Comparison of ENCODE assay signal across 13 cellular contexts in genomic region chr9:107945493-107945892, GRCh38.
DNase-seq lines count a peak whose midpoint lies in the region; ATAC-seq and TF ChIP-seq lines count a peak whose summit lies in the region.
"Had no signal": no experiment of that assay in that cellular context is flagged by ENCODE, and none has a peak within 500 bp of the region (broad histone marks: within the 10 kb centered on the region; RNA-seq: fewer than 3 reads in every experiment).

No MANE protein-coding gene starts in this region.

- H3K27me3 Mint-ChIP-seq in GM23338 (ENCODE audit: insufficient read depth, low read depth, poor library complexity) = peaks cover 2% of the 10 kb centered on the region
- H3K27me3 Mint-ChIP-seq: CD4-positive, CD25-positive, alpha-beta regulatory T cell had no signal

- H2BK15ac ChIP-seq in mesendoderm (replicated peaks; ENCODE audit: low read depth) = no peak overlapping the region

- H4K8ac ChIP-seq in mesendoderm (ENCODE audit: low read depth, low read length) = no peak overlapping the region

- H3K4me2 ChIP-seq in GM23338 (no peak overlapping the region), mesendoderm (ENCODE audit: low read length) (no peak overlapping the region)
- H3K4me2 ChIP-seq: BLaER1 had no signal

- peaks cover 1% of the 10 kb centered on the region; the same call in 2 of the 3 replicates for H3K36me3 Mint-ChIP-seq in GM23338 (ENCODE audit: low read depth)
- H3K36me3 Mint-ChIP-seq: CD4-positive, CD25-positive, alpha-beta regulatory T cell had no signal

- peaks cover 8% of the 10 kb centered on the region for H3K9me3 Mint-ChIP-seq in GM23338

- H3K27me3 ChIP-seq in GM23338 (ENCODE audit: insufficient read depth) (no peaks in the 10 kb centered on the region), mesendoderm (ENCODE audit: insufficient read depth, low read length, poor library complexity) (no peaks in the 10 kb centered on the region)
- H3K27me3 ChIP-seq: BLaER1 had no signal

- H3K79me2 ChIP-seq in GM23338 (replicated peaks; ENCODE audit: insufficient read depth) = no peaks in the 10 kb centered on the region
- H3K79me2 ChIP-seq in mesendoderm (ENCODE audit: control insufficient read depth, insufficient read depth, low read length) = no peaks in the 10 kb centered on the region

- no peak overlapping the region for H3K27ac ChIP-seq in GM23338 (ENCODE audit: low read depth)
- H3K27ac ChIP-seq in VCaP = peak overlapping the region; percentile 50
- H3K27ac ChIP-seq in mesendoderm (ENCODE audit: low read depth, low read length) = no peak overlapping the region
- H3K27ac ChIP-seq: BLaER1 had no signal

- H3K4me3 ChIP-seq in GM23338 = no peak overlapping the region
- H3K4me3 ChIP-seq in epithelial cell of esophagus (ENCODE audit: low read length) = no peak overlapping the region
- H3K4me3 ChIP-seq in mesendoderm (ENCODE audit: low read length) = no peak overlapping the region
- H3K4me3 ChIP-seq: BLaER1 had no signal

- no peaks in the 10 kb centered on the region for H3F3A ChIP-seq in GM23338 (replicated peaks; ENCODE audit: low read depth)

- H3K36me3 ChIP-seq in GM23338 (ENCODE audit: insufficient read depth) = no peaks in the 10 kb centered on the region
- no peaks in the 10 kb centered on the region for H3K36me3 ChIP-seq in mesendoderm (ENCODE audit: control insufficient read depth, insufficient read depth, low read length)
- H3K36me3 ChIP-seq: BLaER1 had no signal

- H3K18ac ChIP-seq in mesendoderm (ENCODE audit: low read length) = no peak overlapping the region

- no peaks in the 10 kb centered on the region for H3K4me1 ChIP-seq in GM23338 (ENCODE audit: insufficient read depth)
- no peaks in the 10 kb centered on the region for H3K4me1 ChIP-seq in mesendoderm (ENCODE audit: control insufficient read depth, low read depth, low read length)
- H3K4me1 ChIP-seq: BLaER1 had no signal

- H3K56ac ChIP-seq in mesendoderm (ENCODE audit: low read length) = no peak overlapping the region

- no peaks in the 10 kb centered on the region for H4K20me1 ChIP-seq in GM23338 (replicated peaks; ENCODE audit: insufficient read depth)
- H4K20me1 ChIP-seq: BLaER1 had no signal

- H3K79me1 ChIP-seq in mesendoderm (ENCODE audit: low read length) = no peaks in the 10 kb centered on the region

- no peak for ATAC-seq in GM23338

- peaks cover 14% of the 10 kb centered on the region for H3K9me2 ChIP-seq in GM23338 (ENCODE audit: insufficient read depth)

- no peak overlapping the region for H2BK120ac ChIP-seq in mesendoderm (ENCODE audit: low read depth, low read length)

- H2BK5ac ChIP-seq in mesendoderm (ENCODE audit: low read length) = no peak overlapping the region

- no peak overlapping the region for H2AFZ ChIP-seq in GM23338

- H3K4ac ChIP-seq in mesendoderm (ENCODE audit: low read depth, low read length) = no peak overlapping the region

- H2AK5ac ChIP-seq in mesendoderm (ENCODE audit: low read length) = no peak overlapping the region

- no peak overlapping the region for H3K4me3 Mint-ChIP-seq in GM23338
- H3K4me3 Mint-ChIP-seq: CD4-positive, CD25-positive, alpha-beta regulatory T cell had no signal

- no peak overlapping the region for H3K9ac ChIP-seq in mesendoderm (ENCODE audit: low read length)
- H3K9ac ChIP-seq: BLaER1 had no signal

- H3K23ac ChIP-seq in mesendoderm (ENCODE audit: low read length) = no peak overlapping the region

- no CpG with 5 or more reads among the region's 2 CpGs for WGBS in mesendoderm (ENCODE audit: extremely low coverage, insufficient coverage, low lambda C conversion rate)

- H3K4me1 Mint-ChIP-seq in GM23338 = peaks cover 7% of the 10 kb centered on the region; the same call in 1 of the 3 replicates
- H3K4me1 Mint-ChIP-seq: CD4-positive, CD25-positive, alpha-beta regulatory T cell had no signal

- no peak overlapping the region for H3K27ac Mint-ChIP-seq in GM23338
- H3K27ac Mint-ChIP-seq: CD4-positive, CD25-positive, alpha-beta regulatory T cell had no signal

- TF ChIP-seq CTCF in GM23338 (conservative IDR thresholded peaks at IDR 0.05; ENCODE audit: low read depth in 2 of 2) (peak in 1 of 2 experiments; percentile 20; a peak in 1 of 4 replicates), VCaP (conservative IDR thresholded peaks at IDR 0.05) (no peak), epithelial cell of esophagus (IDR thresholded peaks at IDR 0.05; ENCODE audit: insufficient read depth, low read depth, low read length, missing control alignments) (peak; percentile 4)

- no peak overlapping the region for H4K5ac ChIP-seq in mesendoderm (ENCODE audit: low read length)

- DNase-seq in GM23338 (ENCODE audit: low spot score) (peak; percentile 5), epithelial cell of esophagus (ENCODE audit: low read depth) (no peak), mesendoderm (peak; percentile 16), NCI-H1436 treated with DMSO at 0.1 percent for 48 hours (lab: John Stamatoyannopoulos, UW) (no peak), inferior parietal cortex (ENCODE audit: extremely low spot score) (no peak), MV-4-11 (lab: John Stamatoyannopoulos, UW) (no peak)
- DNase-seq: 8988T; AML-193; CD4-positive, CD25-positive, alpha-beta regulatory T cell; DMS53; GF-D8 had no signal

TF ChIP-seq in GM23338, 12 proteins besides CTCF, POLR2A, EP300 and RAD21:
- TF ChIP-seq ZNF114 (CRISPR knock-in tag; IDR thresholded peaks at IDR 0.05) = no peak
- no peak for TF ChIP-seq JUNB (IDR thresholded peaks at IDR 0.05; ENCODE audit: unreplicated experiment)
- no peak for TF ChIP-seq STAT1 (IDR thresholded peaks at IDR 0.05; ENCODE audit: unreplicated experiment)
- no peak for TF ChIP-seq NANOG (IDR thresholded peaks at IDR 0.05; ENCODE audit: borderline replicate concordance)
TF ChIP-seq in GM23338: peak in this region for 0.

Comparison
In these comparisons a context has a peak if more than half of its experiments do, and no peak if none do; other contexts are left out.
1. DNase-seq: peak in GM23338 (single experiment) and mesendoderm (single experiment); none in epithelial cell of esophagus (single experiment), NCI-H1436 treated with DMSO at 0.1 percent for 48 hours (single experiment), inferior parietal cortex (single experiment) and MV-4-11 (single experiment).